8 cellular contexts compared by ENCODE assay signal in genomic region chr1:53325326-53326087, GRCh38. TPM values are rescaled to one million over a fixed set of nuclear protein-coding genes. Genes with fewer than 3 reads are reported as not detected.
DNase-seq lines count a peak whose midpoint lies in the region; ATAC-seq and TF ChIP-seq lines count a peak whose summit lies in the region.

No MANE protein-coding gene starts in this region.

- peaks cover 2% of the 10 kb centered on the region for H3K36me3 Mint-ChIP-seq in T-helper 17 cell (ENCODE audit: low read depth)

- H3K79me2 ChIP-seq in GM23248 (ENCODE audit: insufficient read depth) = no peaks in the 10 kb centered on the region

- peaks cover 9% of the 10 kb centered on the region; the same call in 1 of the 2 replicates for H3F3A ChIP-seq in GM23248 (ENCODE audit: insufficient read depth)

- no peaks in the 10 kb centered on the region for H3K9me2 ChIP-seq in GM23248 (ENCODE audit: insufficient read depth)

- H3K4me3 Mint-ChIP-seq in T-helper 17 cell = peak overlapping the region; percentile 96

- peak overlapping the region; percentile 85 for H2AFZ ChIP-seq in GM23248

- peak overlapping the region; percentile 77 for H3K9ac ChIP-seq in GM23248

- no peaks in the 10 kb centered on the region for H3K36me3 ChIP-seq in GM23248 (ENCODE audit: low read depth)

- WGBS in GM23248 (ENCODE audit: low coverage in 1 of 2, low lambda C conversion rate in 2 of 2, missing lambda C conversion rate in 2 of 2), 2 experiments = 31 to 33% methylated on average over 25 to 26 of the region's 26 CpGs

- no peak for ATAC-seq in T-helper 17 cell
- no peak for ATAC-seq in HG03025 (IDR thresholded peaks at IDR 0.05; ENCODE audit: low FRiP score, unreplicated experiment)

- DNase-seq in GM23248 (no peak), T-helper 17 cell (no peak), foreskin fibroblast (no peak), retinal pigment epithelial cell (ENCODE audit: low read depth) (no peak), NCI-H526 treated with DMSO at 0.1 percent for 48 hours (lab: John Stamatoyannopoulos, UW) (no peak), iPS-NIHi7 (ENCODE audit: extremely low spot score) (no peak), NOMO-1 (lab: John Stamatoyannopoulos, UW; ENCODE audit: unreplicated experiment in 2 of 2) (no peak)

- H3K4me2 ChIP-seq in GM23248 (ENCODE audit: unreplicated experiment) = peak overlapping the region; percentile 96

- TF ChIP-seq CTCF in foreskin fibroblast (IDR thresholded peaks at IDR 0.05; ENCODE audit: low read depth, low read length) (no peak), retinal pigment epithelial cell (conservative IDR thresholded peaks at IDR 0.05; ENCODE audit: low read depth, low read length) (no peak)

- H3K4me3 ChIP-seq in GM23248 (peak overlapping the region; percentile 94), foreskin fibroblast (ENCODE audit: low read depth in 1 of 2, low read length in 2 of 2) (peak overlapping the region; percentile 56 to 76), retinal pigment epithelial cell (ENCODE audit: low read length) (peak overlapping the region; percentile 80)

- H4K20me1 ChIP-seq in GM23248 (ENCODE audit: insufficient read depth) = no peaks in the 10 kb centered on the region

- no peaks in the 10 kb centered on the region for H3K27me3 ChIP-seq in GM23248 (replicated peaks; ENCODE audit: insufficient read depth)

- H3K27ac ChIP-seq in GM23248 = peak overlapping the region; percentile 54

- H3K9me3 ChIP-seq in GM23248 (ENCODE audit: low read depth) (no peaks in the 10 kb centered on the region), T-helper 17 cell (ENCODE audit: control insufficient read depth, low read length, poor library complexity, severe bottlenecking) (no peaks in the 10 kb centered on the region)

- peak overlapping the region; percentile 60 for H3K27ac Mint-ChIP-seq in T-helper 17 cell

- peaks cover 31% of the 10 kb centered on the region for H3K4me1 Mint-ChIP-seq in T-helper 17 cell

- H3K27me3 Mint-ChIP-seq in T-helper 17 cell = no peaks in the 10 kb centered on the region

- in situ Hi-C loops in GM23248 (cut with MboI) = no loop called here

- H3K4me1 ChIP-seq in GM23248 (ENCODE audit: insufficient read depth) = peaks cover 5% of the 10 kb centered on the region; the same call in 1 of the 2 replicates

RNA-seq across cellular contexts. Expression of gene LRP8, which starts 2.4 kb away (rescaled TPM):
- total RNA-seq in GM23248 (2014; rRNA removed; shearing (Covaris generic)) = 6.3 and 8.9 TPM in 2 replicates
- polyA plus RNA-seq in GM23248 (2016; fragmentation: Nextera tagmentation; extraction: Ambion mirVana) = 1.3 TPM in 2 replicates
- total RNA-seq in T-helper 17 cell = 10 to 100 TPM; 15.1 to 18.6 TPM
